Comparison of ENCODE assay signal across 17 cellular contexts in genomic region chr3:64732570-64732969, GRCh38. TPM values are rescaled to one million over a fixed set of nuclear protein-coding genes. Genes with fewer than 3 reads are reported as not detected.
DNase-seq lines count a peak whose midpoint lies in the region; ATAC-seq and TF ChIP-seq lines count a peak whose summit lies in the region.
"Had no signal": no experiment of that assay in that cellular context is flagged by ENCODE, and none has a peak within 500 bp of the region (broad histone marks: within the 10 kb centered on the region; RNA-seq: fewer than 3 reads in every experiment).

No MANE protein-coding gene starts in this region.

- H3K4me3 ChIP-seq in BJ (ENCODE audit: low read depth, low read length) (no peak overlapping the region), lower leg skin (ENCODE audit: low read depth, poor library complexity, severe bottlenecking) (no peak overlapping the region)
- H3K4me3 ChIP-seq: A549, MG63, Peyer's patch, SK-N-MC had no signal

- WGBS in lower leg skin, 2 donors, result 74 to 79% methylated on average over 1 of the region's 1 CpG

- H3K27me3 ChIP-seq in BJ (ENCODE audit: control insufficient read depth, insufficient read depth, low read length), result no peaks in the 10 kb centered on the region
- H3K27me3 ChIP-seq: MG63, Peyer's patch had no signal

- peak; percentile 9 for DNase-seq in BJ (ENCODE audit: low read depth)
- peak; percentile 3 for DNase-seq in SK-N-DZ (ENCODE audit: low spot score)
- peak; percentile 33 for DNase-seq in fibroblast of gingiva (ENCODE audit: low read depth)
- DNase-seq in sciatic nerve (ENCODE audit: low spot score), result no peak
- no peak for DNase-seq in NCI-H2171 treated with DMSO at 0.1 percent for 48 hours (lab: John Stamatoyannopoulos, UW)
- no peak for DNase-seq in lower leg skin (ENCODE audit: low spot score in 2 of 2)
- DNase-seq: H9, Kasumi-1, MG63, NCI-H1092, NCI-H146, NCI-H2081, Peyer's patch, Right ventricle myocardium superior had no signal

- no peak for TF ChIP-seq CTCF in BJ (IDR thresholded peaks at IDR 0.05; ENCODE audit: insufficient read depth, low read depth, low read length)
- no peak for TF ChIP-seq CTCF in lower leg skin (IDR thresholded peaks at IDR 0.05)

- POLR2A ChIA-PET in BJ (lab: Charles Lee), result no interaction called here

- TF ChIP-seq POLR2A in lower leg skin (IDR thresholded peaks at IDR 0.05), result no peak

- ATAC-seq in sciatic nerve (peak; percentile 65), HG03159 (IDR thresholded peaks at IDR 0.05; ENCODE audit: unreplicated experiment) (no peak)
- ATAC-seq: A549 had no signal

- intact Hi-C loops in sciatic nerve (cut with DNase I) (no loop called here), lower leg skin (cut with DNase I; ENCODE audit: low total_unique reads) (no loop called here)

- H3K36me3 ChIP-seq in BJ (ENCODE audit: control insufficient read depth, insufficient read depth, low read length), result no peaks in the 10 kb centered on the region
- H3K36me3 ChIP-seq: MG63, Peyer's patch had no signal

- CTCF ChIA-PET in BJ (lab: Yijun Ruan, JAX), result no interaction called here

RNA-seq across cellular contexts. Expression of gene ADAMTS9, which starts 44.8 kb away (rescaled TPM):
- 0.16 and 0.26 TPM in 2 replicates for polyA plus RNA-seq in BJ (2011; rRNA removed)
- polyA minus RNA-seq in BJ (2011; rRNA and poly(A)+ RNA removed), result 0.36 and 0.38 TPM in 2 replicates
- 25.4 and 28.3 TPM in 2 replicates for polyA plus RNA-seq in SK-N-DZ (2014; cell fraction: cytosol; rRNA removed)
- polyA plus RNA-seq in SK-N-DZ (2014; cell fraction: nucleus; rRNA removed), result 18.1 and 39.7 TPM in 2 replicates
- total RNA-seq in sciatic nerve (185 TPM), lower leg skin (10 to 100 TPM in 1 of 4 donors, 1 to 10 TPM in 3; 2.2 to 15.9 (median 8.2) TPM)

Comparison
In these comparisons a context has a peak if more than half of its experiments do, and no peak if none do; other contexts are left out.
1. DNase-seq: peak in BJ (single experiment), SK-N-DZ (single experiment) and fibroblast of gingiva (single experiment); none in sciatic nerve (single experiment), NCI-H2171 treated with DMSO at 0.1 percent for 48 hours (single experiment) and lower leg skin (0 of 2).
2. RNA of gene ADAMTS9, which starts 44.8 kb away (total RNA-seq): 185 TPM in sciatic nerve (single experiment); 2.2 to 15.9 TPM in lower leg skin; every median in the first group is over 10 times any median in the second.